In the genomic region with DNA sequence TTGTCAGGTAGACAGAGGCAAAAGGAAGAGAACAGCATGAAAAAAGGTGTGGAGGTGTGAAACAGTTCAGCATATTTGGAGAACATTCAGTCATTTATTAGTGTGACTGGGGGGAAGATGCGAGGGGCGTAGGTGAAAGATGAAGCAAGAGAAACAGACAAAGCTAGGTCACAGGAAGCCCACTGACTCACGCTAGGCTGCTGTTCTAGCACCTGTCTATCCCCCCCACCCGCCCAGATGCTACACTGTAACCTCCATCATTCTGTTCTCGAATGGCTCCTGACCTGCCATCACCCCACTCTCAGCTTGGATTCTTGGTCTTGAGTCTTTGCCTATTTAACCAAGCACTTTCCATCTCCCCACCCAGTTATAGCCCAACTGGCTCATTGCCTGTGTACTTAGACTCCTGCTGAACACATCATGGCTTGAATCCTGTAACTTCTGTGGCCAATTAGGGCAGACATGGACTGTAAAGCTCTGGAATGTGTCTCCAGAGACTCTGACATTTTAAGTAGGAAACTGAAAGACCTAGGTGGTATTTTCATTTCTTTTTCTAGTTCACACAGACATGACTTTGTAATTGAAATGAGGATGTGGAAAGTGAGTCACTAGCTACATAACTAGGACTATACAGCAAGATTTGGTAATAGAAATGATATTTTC, we compare ENCODE assay signal across 9 cellular contexts. TPM values are rescaled to one million over a fixed set of nuclear protein-coding genes. Genes with fewer than 3 reads are reported as not detected.
A peak's percentile ranks its signal among the peaks of the same experiment; 100 is the strongest.
DNase-seq lines count a peak whose midpoint lies in the region; ATAC-seq and TF ChIP-seq lines count a peak whose summit lies in the region.
"Had no signal": no experiment of that assay in that cellular context is flagged by ENCODE, and none has a peak within 500 bp of the region (broad histone marks: within the 10 kb centered on the region; RNA-seq: fewer than 3 reads in every experiment).

No MANE protein-coding gene starts in this region.

- H3K79me2 ChIP-seq in SK-N-SH (ENCODE audit: insufficient read depth): no peaks in the 10 kb centered on the region

- TF ChIP-seq CTCF in SK-N-SH (IDR thresholded peaks at IDR 0.05) (no peak), prostate gland (IDR thresholded peaks at IDR 0.05) (no peak)

- no peak overlapping the region; the same call in 1 of the 2 replicates for H3K9ac ChIP-seq in SK-N-SH

- H3K4me1 ChIP-seq in SK-N-SH (ENCODE audit: control insufficient read depth in 1 of 2, insufficient read depth in 2 of 2, low read depth in 1 of 2, low read length in 1 of 2) (peaks cover 3 to 27% of the 10 kb centered on the region in 2 experiments; a peak in 2 of 4 replicates), prostate gland (replicated peaks) (no peaks in the 10 kb centered on the region)

- no peaks in the 10 kb centered on the region for H3K9me3 ChIP-seq in SK-N-SH
- no peaks in the 10 kb centered on the region for H3K9me3 ChIP-seq in prostate gland

- POLR2A ChIA-PET in SK-N-SH (lab: Yijun Ruan, JAX): no interaction called here

- WGBS in SK-N-SH (ENCODE audit: low lambda C conversion rate): 68% methylated on average over 5 of the region's 5 CpGs
- WGBS in prostate gland: 65% methylated on average over 5 of the region's 5 CpGs

- H3K4me3 ChIP-seq in SK-N-SH (ENCODE audit: low read depth in 2 of 2, low read length in 1 of 2) (no peak overlapping the region), prostate gland (no peak overlapping the region)

- no peaks in the 10 kb centered on the region for H4K20me1 ChIP-seq in SK-N-SH (ENCODE audit: insufficient read depth)

- H3K27me3 ChIP-seq in SK-N-SH (ENCODE audit: insufficient read depth) (no peaks in the 10 kb centered on the region), prostate gland (replicated peaks; ENCODE audit: insufficient read depth) (no peaks in the 10 kb centered on the region)

- peak overlapping the region; percentile 11; the same call in 1 of the 2 replicates for H3K4me2 ChIP-seq in SK-N-SH

- peaks cover 39% of the 10 kb centered on the region for H3F3A ChIP-seq in SK-N-SH (replicated peaks; ENCODE audit: insufficient read depth)

- H3K36me3 ChIP-seq in SK-N-SH (replicated peaks in 1 of 2; ENCODE audit: control insufficient read depth in 1 of 2, insufficient read depth in 2 of 2, low read length in 1 of 2) (no peaks in the 10 kb centered on the region), prostate gland (no peaks in the 10 kb centered on the region)

- ATAC-seq in GM18502 (IDR thresholded peaks at IDR 0.05; ENCODE audit: poor library complexity, unreplicated experiment): peak; percentile 32

- H3K27ac ChIP-seq in SK-N-SH (ENCODE audit: low read depth in 2 of 2, low read length in 1 of 2) (peak overlapping the region; percentile 86 to 93; a peak in 3 of 4 replicates), prostate gland (no peak overlapping the region)

- in situ Hi-C loops in ACHN (cut with HindIII; ENCODE audit: low pct_ligation_motif_present, low pct_unique_long_range_greater_than_20kb, low sequenced_read_pairs): no loop called here

- peak; percentile 86 for DNase-seq in AG08395 (ENCODE audit: low spot score)
- DNase-seq in SK-N-SH: no peak
- peak; percentile 93 for DNase-seq in fibroblast of the conjunctiva (ENCODE audit: low read depth)
- no peak for DNase-seq in DMS114 treated with DMSO at 0.1 percent for 48 hours (lab: John Stamatoyannopoulos, UW; ENCODE audit: unreplicated experiment)
- DNase-seq in prostate gland (ENCODE audit: low spot score): no peak
- DNase-seq in stimulated activated CD4-positive, alpha-beta T cell treated with anti-CD3 and anti-CD28 coated beads, Interleukin-12 subunit alpha, Interleukin-12 subunit beta, amount 100 ng/mL, for 4 hours: no peak
- no peak for DNase-seq in ACHN

- CTCF ChIA-PET in SK-N-SH (lab: Yijun Ruan, JAX): interaction anchor here (1.0 to 3.6 kb wide), 6 partner anchors 9 to 388 kb away, joined by 3 to 24 read pairs (median 5); partner anchors contain the start of gene MOB1A

- intact Hi-C loops in prostate gland (cut with DNase I): no loop called here

- no peak for TF ChIP-seq POLR2A in prostate gland (IDR thresholded peaks at IDR 0.05)

- peak; percentile 40 to 76; a peak in 3 of 4 replicates for TF ChIP-seq EP300 in SK-N-SH (IDR thresholded peaks at IDR 0.05; ENCODE audit: borderline replicate concordance in 1 of 2, low read depth in 1 of 2, low read length in 1 of 2)

- H3K9me2 ChIP-seq in SK-N-SH: no peaks in the 10 kb centered on the region

- no peak for TF ChIP-seq RAD21 in SK-N-SH (IDR thresholded peaks at IDR 0.05; ENCODE audit: low read length)

- no peak overlapping the region for H2AFZ ChIP-seq in SK-N-SH (ENCODE audit: low read depth)

TF ChIP-seq in SK-N-SH, 30 proteins besides CTCF, POLR2A, EP300 and RAD21 (continues in another document):
- TF ChIP-seq, protein P1, sequence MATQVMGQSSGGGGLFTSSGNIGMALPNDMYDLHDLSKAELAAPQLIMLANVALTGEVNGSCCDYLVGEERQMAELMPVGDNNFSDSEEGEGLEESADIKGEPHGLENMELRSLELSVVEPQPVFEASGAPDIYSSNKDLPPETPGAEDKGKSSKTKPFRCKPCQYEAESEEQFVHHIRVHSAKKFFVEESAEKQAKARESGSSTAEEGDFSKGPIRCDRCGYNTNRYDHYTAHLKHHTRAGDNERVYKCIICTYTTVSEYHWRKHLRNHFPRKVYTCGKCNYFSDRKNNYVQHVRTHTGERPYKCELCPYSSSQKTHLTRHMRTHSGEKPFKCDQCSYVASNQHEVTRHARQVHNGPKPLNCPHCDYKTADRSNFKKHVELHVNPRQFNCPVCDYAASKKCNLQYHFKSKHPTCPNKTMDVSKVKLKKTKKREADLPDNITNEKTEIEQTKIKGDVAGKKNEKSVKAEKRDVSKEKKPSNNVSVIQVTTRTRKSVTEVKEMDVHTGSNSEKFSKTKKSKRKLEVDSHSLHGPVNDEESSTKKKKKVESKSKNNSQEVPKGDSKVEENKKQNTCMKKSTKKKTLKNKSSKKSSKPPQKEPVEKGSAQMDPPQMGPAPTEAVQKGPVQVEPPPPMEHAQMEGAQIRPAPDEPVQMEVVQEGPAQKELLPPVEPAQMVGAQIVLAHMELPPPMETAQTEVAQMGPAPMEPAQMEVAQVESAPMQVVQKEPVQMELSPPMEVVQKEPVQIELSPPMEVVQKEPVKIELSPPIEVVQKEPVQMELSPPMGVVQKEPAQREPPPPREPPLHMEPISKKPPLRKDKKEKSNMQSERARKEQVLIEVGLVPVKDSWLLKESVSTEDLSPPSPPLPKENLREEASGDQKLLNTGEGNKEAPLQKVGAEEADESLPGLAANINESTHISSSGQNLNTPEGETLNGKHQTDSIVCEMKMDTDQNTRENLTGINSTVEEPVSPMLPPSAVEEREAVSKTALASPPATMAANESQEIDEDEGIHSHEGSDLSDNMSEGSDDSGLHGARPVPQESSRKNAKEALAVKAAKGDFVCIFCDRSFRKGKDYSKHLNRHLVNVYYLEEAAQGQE (IDR thresholded peaks at IDR 0.05; ENCODE audit: low read depth, low read length): no peak
- no peak for TF ChIP-seq MXI1 (IDR thresholded peaks at IDR 0.05; ENCODE audit: low read depth, low read length)
- TF ChIP-seq TEAD4 (IDR thresholded peaks at IDR 0.05; ENCODE audit: borderline replicate concordance, insufficient read depth): peak; percentile 24; the same call in 1 of the 2 replicates
- no peak for TF ChIP-seq EZH2phosphoT487 (IDR thresholded peaks at IDR 0.05; ENCODE audit: borderline replicate concordance, low read depth)
- no peak for TF ChIP-seq NRF1 (IDR thresholded peaks at IDR 0.05; ENCODE audit: low read depth, low read length)
- no peak for TF ChIP-seq USF2 (IDR thresholded peaks at IDR 0.05; ENCODE audit: borderline replicate concordance, low read depth, low read length)
- peak; percentile 51; the same call in 1 of the 2 replicates for TF ChIP-seq FOSL2 (IDR thresholded peaks at IDR 0.05; ENCODE audit: borderline replicate concordance, low read depth)
- peak; percentile 83 for TF ChIP-seq PBX3 (IDR thresholded peaks at IDR 0.05)
- TF ChIP-seq TAF1 (IDR thresholded peaks at IDR 0.05; ENCODE audit: borderline replicate concordance, low read depth, low read length): no peak
- no peak for TF ChIP-seq SIN3A (IDR thresholded peaks at IDR 0.05; ENCODE audit: borderline replicate concordance, low read depth, low read length)
- TF ChIP-seq NFIC (IDR thresholded peaks at IDR 0.05; ENCODE audit: borderline replicate concordance): peak; percentile 48; the same call in 1 of the 2 replicates

RNA-seq across cellular contexts. Expression of gene DOK1, which starts 12.0 kb away (rescaled TPM):
- 25.3 and 28.1 TPM in 2 replicates for polyA plus RNA-seq in SK-N-SH (2012; rRNA removed)
- 17.3 and 21.5 TPM in 2 replicates for polyA plus RNA-seq in SK-N-SH (2012; cell fraction: cytosol; rRNA removed)
- polyA plus RNA-seq in SK-N-SH (2012; cell fraction: nucleus; rRNA removed): 34.7 and 50.7 TPM in 2 replicates
- 10 to 100 TPM in 1 of 2 donors, 1 to 10 TPM in 1; 4.5 to 18.9 TPM for total RNA-seq in prostate gland

RNA-seq across cellular contexts. Expression of gene LOXL3, which starts 12.8 kb away (rescaled TPM):
- polyA plus RNA-seq in SK-N-SH (2012; rRNA removed): 47.9 and 59.3 TPM in 2 replicates
- 20.3 and 30.5 TPM in 2 replicates for polyA plus RNA-seq in SK-N-SH (2012; cell fraction: cytosol; rRNA removed)
- polyA plus RNA-seq in SK-N-SH (2012; cell fraction: nucleus; rRNA removed): 140 and 159 TPM in 2 replicates
- total RNA-seq in prostate gland: 10 to 100 TPM in 1 of 2 donors, 1 to 10 TPM in 1; 1.3 to 10.7 TPM

RNA-seq across cellular contexts. Expression of gene HTRA2, which starts 36.8 kb away (rescaled TPM):
- polyA plus RNA-seq in SK-N-SH (2012; rRNA removed): 55.7 and 60.4 TPM in 2 replicates
- 30.4 and 45.8 TPM in 2 replicates for polyA plus RNA-seq in SK-N-SH (2012; cell fraction: cytosol; rRNA removed)
- polyA plus RNA-seq in SK-N-SH (2012; cell fraction: nucleus; rRNA removed): 55.7 and 62.3 TPM in 2 replicates
- 10 to 100 TPM; 19.1 to 37.9 TPM for total RNA-seq in prostate gland

RNA-seq across cellular contexts. Expression of gene AUP1, which starts 37.0 kb away (rescaled TPM):
- 118 and 151 TPM in 2 replicates for polyA plus RNA-seq in SK-N-SH (2012; rRNA removed)
- 54.6 and 78.6 TPM in 2 replicates for polyA plus RNA-seq in SK-N-SH (2012; cell fraction: cytosol; rRNA removed)
- 643 and 686 TPM in 2 replicates for polyA plus RNA-seq in SK-N-SH (2012; cell fraction: nucleus; rRNA removed)
- total RNA-seq in prostate gland: 100 to 1,000 TPM; 101 to 124 TPM

RNA-seq across cellular contexts. Expression of gene DQX1, which starts 40.5 kb away (rescaled TPM):
- 1.6 and 1.8 TPM in 2 replicates for polyA plus RNA-seq in SK-N-SH (2012; rRNA removed)
- polyA plus RNA-seq in SK-N-SH (2012; cell fraction: cytosol; rRNA removed): 0.26 and 0.31 TPM in 2 replicates
- 13.2 and 13.8 TPM in 2 replicates for polyA plus RNA-seq in SK-N-SH (2012; cell fraction: nucleus; rRNA removed)
- total RNA-seq in prostate gland: not detected
- total RNA-seq: mononuclear cell had no signal

Comparison
In these comparisons a context has a peak if more than half of its experiments do, and no peak if none do; other contexts are left out.
1. DNase-seq: peak in AG08395 (single experiment) and fibroblast of the conjunctiva (single experiment); none in SK-N-SH (single experiment), DMS114 treated with DMSO at 0.1 percent for 48 hours (single experiment), prostate gland (single experiment), stimulated activated CD4-positive, alpha-beta T cell treated with anti-CD3 and anti-CD28 coated beads, Interleukin-12 subunit alpha, Interleukin-12 subunit beta, amount 100 ng/mL, for 4 hours (single experiment) and ACHN (single experiment).
2. H3K27ac ChIP-seq: peak in SK-N-SH (2 of 2); none in prostate gland (0 of 2).